19 cellular contexts compared by ENCODE assay signal in genomic region chr5:35360671-35361070, GRCh38.
A peak's percentile ranks its signal among the peaks of the same experiment; 100 is the strongest.
DNase-seq lines count a peak whose midpoint lies in the region; ATAC-seq lines count a peak whose summit lies in the region.
"Had no signal": no experiment of that assay in that cellular context is flagged by ENCODE, and none has a peak within 500 bp of the region (broad histone marks: within the 10 kb centered on the region; RNA-seq: fewer than 3 reads in every experiment).

No MANE protein-coding gene starts in this region.

- H2BK15ac ChIP-seq in neuronal stem cell (ENCODE audit: low read length) = no peak overlapping the region

- H3K18ac ChIP-seq in neuronal stem cell (ENCODE audit: low read length) = peak overlapping the region; percentile 52

- H3K9me3 ChIP-seq in neuronal stem cell (replicated peaks in 1 of 2; ENCODE audit: control insufficient read depth in 2 of 2, insufficient read depth in 1 of 2, low read depth in 1 of 2, low read length in 2 of 2) = no peaks in the 10 kb centered on the region
- H3K9me3 ChIP-seq: SK-N-SH had no signal

- H2BK12ac ChIP-seq in neuronal stem cell (ENCODE audit: low read length) = no peak overlapping the region

- no peak overlapping the region for H2BK120ac ChIP-seq in neuronal stem cell (ENCODE audit: low read depth, low read length)

- no peak overlapping the region for H3K14ac ChIP-seq in neuronal stem cell (ENCODE audit: low read length)

- ATAC-seq in GM21717 (IDR thresholded peaks at IDR 0.05; ENCODE audit: unreplicated experiment) (peak; percentile 65), HG03196 (IDR thresholded peaks at IDR 0.05; ENCODE audit: unreplicated experiment) (no peak), HG03135 (IDR thresholded peaks at IDR 0.05; ENCODE audit: unreplicated experiment) (no peak)
- ATAC-seq: Panc1 had no signal

- no peak overlapping the region for H3K27ac ChIP-seq in neuronal stem cell (replicated peaks; ENCODE audit: low read length)

- H3K4ac ChIP-seq in neuronal stem cell (ENCODE audit: low read length) = no peak overlapping the region

- H2AK5ac ChIP-seq in neuronal stem cell (ENCODE audit: low read depth, low read length) = no peak overlapping the region

- no peak overlapping the region for H2BK5ac ChIP-seq in neuronal stem cell (ENCODE audit: low read length)

- H3K23ac ChIP-seq in neuronal stem cell (ENCODE audit: low read depth, low read length, poor library complexity) = no peak overlapping the region

- DNase-seq in DMS 273 (lab: John Stamatoyannopoulos, UW; ENCODE audit: unreplicated experiment) = peak; percentile 72
- DNase-seq in NCI-H446 treated with DMSO at 0.1 percent for 48 hours (lab: John Stamatoyannopoulos, UW) = peak; percentile 47
- no peak for DNase-seq in neuronal stem cell (ENCODE audit: low spot score)
- DNase-seq in GDM1 (lab: John Stamatoyannopoulos, UW) = no peak
- DNase-seq in COLO829 (ENCODE audit: low spot score) = no peak
- DNase-seq: DMS79 treated with DMSO at 0.1 percent for 48 hours; H7; KG1; NCI-H1092 treated with DMSO at 0.1 percent for 48 hours; NCI-H146; NCI-H2081 treated with DMSO at 0.1 percent for 48 hours; NCI-H774; NK-92 treated with Interleukin-12 subunit alpha and Interleukin-12 subunit beta, amount 100 ng/mL, for 24 hours; SIG-M5; SK-N-SH had no signal

- H4K8ac ChIP-seq in neuronal stem cell (ENCODE audit: low read depth, low read length) = no peak overlapping the region

- no peak overlapping the region for H3K4me2 ChIP-seq in neuronal stem cell (ENCODE audit: insufficient read depth, low read length, poor library complexity, severe bottlenecking)
- H3K4me2 ChIP-seq: SK-N-SH had no signal

- H2AFZ ChIP-seq in neuronal stem cell (ENCODE audit: low read length) = no peak overlapping the region

- H4K91ac ChIP-seq in neuronal stem cell (ENCODE audit: low read depth, low read length, poor library complexity) = no peak overlapping the region

- H3K36me3 ChIP-seq in neuronal stem cell (replicated peaks in 1 of 2; ENCODE audit: control insufficient read depth in 2 of 2, insufficient read depth in 2 of 2, low read length in 2 of 2) = no peaks in the 10 kb centered on the region

- H3K4me3 ChIP-seq in neuronal stem cell (ENCODE audit: low read length in 2 of 2) = no peak overlapping the region

- no peaks in the 10 kb centered on the region for H3K79me1 ChIP-seq in neuronal stem cell (ENCODE audit: low read depth, low read length)

- no CpG with 5 or more reads among the region's 3 CpGs for WGBS in neuronal stem cell (ENCODE audit: extremely low coverage in 2 of 2, insufficient read length in 2 of 2, insufficient replicate concordance in 1 of 2), 2 donors

- no peaks in the 10 kb centered on the region for H3K4me1 ChIP-seq in neuronal stem cell (ENCODE audit: control insufficient read depth in 2 of 2, insufficient read depth in 1 of 2, low read depth in 1 of 2, low read length in 2 of 2)

- H3K27me3 ChIP-seq in neuronal stem cell (ENCODE audit: control insufficient read depth in 3 of 3, insufficient read depth in 3 of 3, low read depth in 1 of 3, low read length in 3 of 3) = no peaks in the 10 kb centered on the region

- no peak overlapping the region for H3K9ac ChIP-seq in neuronal stem cell (ENCODE audit: low read depth, low read length, poor library complexity)
- H3K9ac ChIP-seq: SK-N-SH had no signal

Comparison
In these comparisons a context has a peak if more than half of its experiments do, and no peak if none do; other contexts are left out.
1. DNase-seq: peak in DMS 273 (single experiment) and NCI-H446 treated with DMSO at 0.1 percent for 48 hours (single experiment); none in neuronal stem cell (single experiment), GDM1 (single experiment) and COLO829 (single experiment).